ENCODE assay signal across 22 cellular contexts in the genomic region with DNA sequence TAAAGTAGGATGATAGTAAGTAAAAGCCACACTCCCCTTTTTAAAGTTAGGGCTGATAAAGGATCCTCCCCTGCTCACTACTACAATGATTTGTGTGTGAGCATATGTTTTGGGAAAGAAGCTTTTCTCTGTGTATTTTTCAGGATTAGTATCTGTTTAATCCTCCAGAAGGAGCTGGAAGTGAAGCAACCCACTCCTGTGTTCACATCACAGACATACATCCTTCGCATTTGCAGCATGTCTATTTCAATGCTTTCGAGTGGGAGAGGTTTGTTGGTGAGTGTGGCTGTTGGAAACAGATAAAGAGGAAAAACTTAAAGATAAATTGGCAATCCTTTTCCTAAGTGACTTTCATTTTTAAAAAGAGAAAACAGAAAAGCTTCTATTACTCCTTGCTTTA. TPM values are rescaled to one million over a fixed set of nuclear protein-coding genes. Genes with fewer than 3 reads are reported as not detected.
DNase-seq lines count a peak whose midpoint lies in the region; ATAC-seq and TF ChIP-seq lines count a peak whose summit lies in the region.
"Had no signal": no experiment of that assay in that cellular context is flagged by ENCODE, and none has a peak within 500 bp of the region (broad histone marks: within the 10 kb centered on the region; RNA-seq: fewer than 3 reads in every experiment).

No MANE protein-coding gene starts in this region.

- peaks cover 7% of the 10 kb centered on the region for H3K9me3 Mint-ChIP-seq in MCF 10A (ENCODE audit: unreplicated experiment)
- H3K9me3 Mint-ChIP-seq: CD4-positive, alpha-beta T cell had no signal

- POLR2A ChIA-PET in MCF 10A (lab: Yijun Ruan, JAX) = interaction anchor here (1.5 kb wide), 1 partner anchor 9 kb away, joined by 3 read pairs; no protein-coding TSS in a partner anchor

- BruUV-seq in MCF 10A (replicated peaks; lab: Mats Ljungman, UMichigan) = no TSS peak
- no TSS peak for BruUV-seq in mammary epithelial cell (replicated peaks; lab: Mats Ljungman, UMichigan)

- peaks cover 15% of the 10 kb centered on the region for H3K4me1 ChIP-seq in mammary epithelial cell (ENCODE audit: insufficient read depth, low read length)
- no peaks in the 10 kb centered on the region for H3K4me1 ChIP-seq in testis
- H3K4me1 ChIP-seq: BE2C had no signal

- H3K9ac ChIP-seq in mammary epithelial cell (ENCODE audit: insufficient read depth, low read length) = no peak overlapping the region
- H3K9ac ChIP-seq: KMS-11 had no signal

- no peaks in the 10 kb centered on the region for H3K27me3 ChIP-seq in mammary epithelial cell (ENCODE audit: insufficient read depth, low read length)
- H3K27me3 ChIP-seq in testis = no peaks in the 10 kb centered on the region
- H3K27me3 ChIP-seq: BE2C had no signal

- CTCF ChIA-PET in MCF 10A (lab: Yijun Ruan, JAX) = interaction anchor here (0.6 to 0.7 kb wide), 2 partner anchors 11 to 312 kb away, joined by 3 to 4 read pairs; no protein-coding TSS in a partner anchor
- CTCF ChIA-PET in mammary epithelial cell (lab: Charles Lee; ENCODE audit: low non-redundant PET) = no interaction called here

- in situ Hi-C loops in mammary epithelial cell (cut with MboI; ENCODE audit: low sequenced_read_pairs in 2 of 2) = no loop called here

- dilution Hi-C loops in mammary epithelial cell (cut with HindIII; ENCODE audit: low sequenced_read_pairs) = no loop called here

- no peak overlapping the region for H3K27ac ChIP-seq in mammary epithelial cell (ENCODE audit: insufficient read depth, low read depth, low read length)
- H3K27ac ChIP-seq in testis = no peak overlapping the region
- H3K27ac ChIP-seq: 22Rv1, KMS-11, SK-N-MC had no signal

- H3K36me3 ChIP-seq in mammary epithelial cell (ENCODE audit: insufficient read depth, low read length) (no peaks in the 10 kb centered on the region), testis (ENCODE audit: low read depth, missing control alignments) (no peaks in the 10 kb centered on the region)
- H3K36me3 ChIP-seq: BE2C had no signal

- no peak overlapping the region for H2AFZ ChIP-seq in mammary epithelial cell (ENCODE audit: low read depth, low read length)

- no peak overlapping the region for H3K4me3 Mint-ChIP-seq in MCF 10A (ENCODE audit: unreplicated experiment)
- H3K4me3 Mint-ChIP-seq: CD4-positive, alpha-beta T cell had no signal

- TF ChIP-seq POLR2A in testis (IDR thresholded peaks at IDR 0.05) = no peak

- H3K4me2 ChIP-seq in mammary epithelial cell (ENCODE audit: insufficient read depth, low read depth, low read length) = no peak overlapping the region
- H3K4me2 ChIP-seq: KMS-11 had no signal

- H3K4me1 Mint-ChIP-seq in MCF 10A (ENCODE audit: insufficient read depth, unreplicated experiment) = peaks cover 21% of the 10 kb centered on the region

- WGBS in mammary epithelial cell (ENCODE audit: low coverage, missing lambda C conversion rate) = 100% methylated on average over 2 of the region's 2 CpGs
- WGBS in testis, 2 donors = 38 to 70% methylated on average over 2 of the region's 2 CpGs

- H3K79me2 ChIP-seq in mammary epithelial cell (ENCODE audit: insufficient read depth, low read length) = no peaks in the 10 kb centered on the region

- ATAC-seq in HG02798 (IDR thresholded peaks at IDR 0.05; ENCODE audit: poor library complexity, unreplicated experiment) (no peak), GM21786 (IDR thresholded peaks at IDR 0.05; ENCODE audit: unreplicated experiment) (no peak)
- ATAC-seq: HepG2, Panc1, Right ventricle myocardium inferior had no signal

- no peaks in the 10 kb centered on the region for H3K27me3 Mint-ChIP-seq in MCF 10A (ENCODE audit: insufficient read depth, unreplicated experiment)

- H3K36me3 Mint-ChIP-seq in MCF 10A (ENCODE audit: insufficient read depth, unreplicated experiment) = peaks cover 6% of the 10 kb centered on the region

- H4K20me1 ChIP-seq in mammary epithelial cell (ENCODE audit: insufficient read depth, low read length) = no peaks in the 10 kb centered on the region

- H3K9me3 ChIP-seq in mammary epithelial cell (replicated peaks; ENCODE audit: insufficient read depth, low read length) (peaks cover 6% of the 10 kb centered on the region), testis (no peaks in the 10 kb centered on the region)
- H3K9me3 ChIP-seq: BE2C had no signal

- peak overlapping the region; percentile 9 for H3K27ac Mint-ChIP-seq in MCF 10A (ENCODE audit: low read depth, unreplicated experiment)
- H3K27ac Mint-ChIP-seq: CD4-positive, alpha-beta T cell had no signal

- DNase-seq in MCF 10A (ENCODE audit: unreplicated experiment) = no peak
- no peak for DNase-seq in mammary epithelial cell
- peak; percentile 15 to 39 for DNase-seq in cardiac fibroblast (ENCODE audit: low read depth in 2 of 2)
- DNase-seq in fibroblast of villous mesenchyme (ENCODE audit: low read depth) = peak; percentile 81
- no peak for DNase-seq in NCI-H1694 treated with DMSO at 0.1 percent for 48 hours (lab: John Stamatoyannopoulos, UW)
- no peak for DNase-seq in testis
- DNase-seq: BE2C; Calu3; CD4-positive, alpha-beta T cell; DMS79; NCI-H1048; NCI-H1436 treated with DMSO at 0.1 percent for 48 hours; NCI-H2081; NCI-H774 had no signal

- no peak overlapping the region for H3K4me3 ChIP-seq in mammary epithelial cell (replicated peaks in 1 of 3; ENCODE audit: insufficient read depth in 1 of 3, low read depth in 2 of 3, low read length in 3 of 3)
- H3K4me3 ChIP-seq in cardiac fibroblast (replicated peaks in 1 of 2; ENCODE audit: low read depth in 2 of 2, low read length in 2 of 2) = no peak overlapping the region
- no peak overlapping the region for H3K4me3 ChIP-seq in fibroblast of villous mesenchyme (ENCODE audit: low read depth, low read length)
- no peak overlapping the region for H3K4me3 ChIP-seq in testis
- H3K4me3 ChIP-seq: SK-N-MC had no signal

- TF ChIP-seq CTCF in MCF 10A (IDR thresholded peaks at IDR 0.05; ENCODE audit: unreplicated experiment) (no peak), mammary epithelial cell (conservative IDR thresholded peaks at IDR 0.05 in 1 of 2, IDR thresholded peaks at IDR 0.05 in 1 of 2; ENCODE audit: extremely low read depth in 1 of 2, insufficient read depth in 1 of 2, low read depth in 1 of 2, low read length in 2 of 2) (no peak), cardiac fibroblast (IDR thresholded peaks at IDR 0.05; ENCODE audit: low read depth, low read length) (no peak), fibroblast of villous mesenchyme (IDR thresholded peaks at IDR 0.05; ENCODE audit: insufficient read depth, low read depth, low read length) (no peak), testis (IDR thresholded peaks at IDR 0.05) (no peak)

- intact Hi-C loops in MCF 10A (cut with micrococcal nuclease) = no loop called here
- intact Hi-C loops in mammary epithelial cell (cut with micrococcal nuclease) = no loop called here
- intact Hi-C loops in testis (cut with DNase I; ENCODE audit: low total_unique reads) = no loop called here

RNA-seq across cellular contexts. Expression of a gene that starts 31.6 kb away (rescaled TPM):
- total RNA-seq in MCF 10A (2022) (2.5 and 3.7 TPM in 2 replicates), mammary epithelial cell (1 to 10 TPM in 1 of 2 donors, under 1 TPM in 1; 0.50 to 4.1 TPM), fibroblast of villous mesenchyme (1.3 and 2.9 TPM in 2 replicates), testis (1 to 10 TPM; 3.1 to 4.5 TPM)
- polyA plus RNA-seq in mammary epithelial cell (3.4 TPM), testis (ENCODE audit: insufficient read depth, low read depth, low replicate concordance) (0.65 TPM)
- 5.3 TPM for polyA minus RNA-seq in mammary epithelial cell
- total RNA-seq: CD4-positive, alpha-beta T cell; HepG2 had no signal

Comparison
In these comparisons a context has a peak if more than half of its experiments do, and no peak if none do; other contexts are left out.
1. DNase-seq: peak in cardiac fibroblast (2 of 2) and fibroblast of villous mesenchyme (single experiment); none in MCF 10A (single experiment), mammary epithelial cell (single experiment), NCI-H1694 treated with DMSO at 0.1 percent for 48 hours (single experiment) and testis (single experiment).